Comparison of ENCODE assay signal across 26 cellular contexts in the genomic region with DNA sequence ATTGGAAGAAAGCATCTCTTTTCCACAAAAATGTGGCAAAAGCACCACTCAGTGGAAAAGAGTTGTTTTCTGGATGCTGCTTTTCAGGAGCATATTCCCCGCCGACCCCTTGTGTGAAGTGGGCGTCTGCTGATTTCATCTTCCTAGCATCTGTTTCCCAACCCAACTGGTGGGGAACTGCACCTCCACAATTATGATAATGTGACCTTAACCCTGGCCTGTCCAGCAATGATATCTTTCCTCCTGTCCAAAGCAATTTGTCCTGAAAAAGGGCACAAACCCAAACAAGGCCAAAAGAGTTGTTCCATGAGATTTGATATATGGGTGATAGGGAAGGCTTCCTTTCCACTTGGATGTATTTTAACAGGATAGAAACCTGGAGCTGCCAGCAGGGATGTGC. TPM values are rescaled to one million over a fixed set of nuclear protein-coding genes. Genes with fewer than 3 reads are reported as not detected.
"Had no signal": no experiment of that assay in that cellular context is flagged by ENCODE, and none has a peak within 500 bp of the region (broad histone marks: within the 10 kb centered on the region; RNA-seq: fewer than 3 reads in every experiment).

No MANE protein-coding gene starts in this region.

- H3K36me3 ChIP-seq: stomach, suprapubic skin, thoracic aorta, thyroid gland, tibial artery, tibial nerve, transverse colon, upper lobe of left lung, upper lobe of right lung, uterus, vagina had no signal

- DNase-seq: stimulated activated CD4-positive, alpha-beta T cell treated with anti-CD3 and anti-CD28 coated beads, Interleukin-2, amount 100 ng/mL, for 48 hours; stimulated activated CD4-positive, alpha-beta T cell treated with anti-CD3 and anti-CD28 coated beads, Interleukin-4, amount 100 ng/mL, for 1 hour; stimulated activated CD4-positive, alpha-beta T cell treated with anti-CD3 and anti-CD28 coated beads, Interleukin-4, amount 100 ng/mL, for 24 hours; stimulated activated CD4-positive, alpha-beta T cell treated with anti-CD3 and anti-CD28 coated beads, Interleukin-4, amount 100 ng/mL, for 4 hours; stimulated activated CD8-positive, alpha-beta memory T cell treated with anti-CD3 and anti-CD28 coated beads, Interleukin-4, amount 100 ng/mL, for 48 hours; stimulated activated naive B cell treated with anti-CD40 and anti-IgM and Interleukin-4, amounts not matched to agents 10 μg/mL and 1 μg/mL and 100 μg/mL, for 72 hours; stimulated activated naive CD4-positive, alpha-beta T cell; stimulated activated naive CD4-positive, alpha-beta T cell treated with Interleukin-2 at 50 U/mL for 16 hours; stimulated activated naive CD8-positive, alpha-beta T cell treated with anti-CD3 and anti-CD28 coated beads, Interleukin-15, amount 100 ng/mL, for 72 hours; stimulated activated naive CD8-positive, alpha-beta T cell treated with anti-CD3 and anti-CD28 coated beads, Interleukin-15, Interleukin-2, amounts not matched to agents 100 U/mL and 50 U/mL, for 24 hours; stomach; substantia nigra; testis; thyroid gland; tibial artery; transverse colon; trophoblast cell; upper lobe of left lung; upper lobe of right lung; uterus had no signal

- H3K27me3 ChIP-seq: suprapubic skin, testis, thyroid gland, tibial artery, tibial nerve, upper lobe of left lung, upper lobe of right lung, uterus, vagina had no signal

- H3K4me1 ChIP-seq: stomach, suprapubic skin, testis, thyroid gland, tibial artery, tibial nerve, transverse colon, upper lobe of left lung, upper lobe of right lung, uterus, vagina had no signal

- H3K9me3 ChIP-seq: stomach, suprapubic skin, testis, thoracic aorta, thyroid gland, tibial artery, tibial nerve, transverse colon, upper lobe of left lung, upper lobe of right lung, uterus, vagina had no signal

- H3K27ac ChIP-seq: stomach, suprapubic skin, testis, thoracic aorta, thyroid gland, tibial artery, tibial nerve, transverse colon, upper lobe of left lung, upper lobe of right lung, uterus, vagina had no signal

- H3K4me3 ChIP-seq: stomach, suprapubic skin, testis, thoracic aorta, thyroid gland, tibial artery, tibial nerve, transverse colon, upper lobe of left lung, upper lobe of right lung, uterus, vagina had no signal

RNA-seq across cellular contexts. Expression of a gene that starts 14.0 kb away (rescaled TPM):
- total RNA-seq: stomach, subcutaneous adipose tissue, temporal lobe, thoracic aorta, thyroid gland, tibial nerve, transverse colon, upper lobe of right lung, vagina had no signal
